Comparison of ENCODE assay signal across 24 cellular contexts in genomic region chr5:176601901-176602300, GRCh38. TPM values are rescaled to one million over a fixed set of nuclear protein-coding genes. Genes with fewer than 3 reads are reported as not detected.
DNase-seq lines count a peak whose midpoint lies in the region; FAIRE-seq and TF ChIP-seq lines count a peak whose summit lies in the region.
"Had no signal": no experiment of that assay in that cellular context is flagged by ENCODE, and none has a peak within 500 bp of the region (broad histone marks: within the 10 kb centered on the region; RNA-seq: fewer than 3 reads in every experiment).

No MANE protein-coding gene starts in this region.

- H3K4me1 ChIP-seq in H1 (replicated peaks in 1 of 4; ENCODE audit: control insufficient read depth in 3 of 4, insufficient read depth in 4 of 4, low read length in 3 of 4): peaks cover 0 to 3% (median 0%) of the 10 kb centered on the region in 4 experiments; a peak in 2 of 7 replicates

- H4K20me1 ChIP-seq in H1 (replicated peaks in 1 of 2; ENCODE audit: control insufficient read depth in 1 of 2, insufficient read depth in 2 of 2, low read length in 2 of 2): peaks cover 2 to 8% of the 10 kb centered on the region in 2 experiments

- no peaks in the 10 kb centered on the region for H3K79me2 ChIP-seq in H1 (ENCODE audit: control insufficient read depth in 1 of 2, insufficient read depth in 2 of 2, low read length in 2 of 2)

- BruUV-seq in MCF 10A (replicated peaks; lab: Mats Ljungman, UMichigan): no TSS peak

- POLR2A ChIA-PET in H1 (lab: Charles Lee; ENCODE audit: partially characterized antibody): interaction anchor here (1.0 kb wide), 1 partner anchor 13 kb away, joined by 3 read pairs; no protein-coding TSS in a partner anchor
- POLR2A ChIA-PET in MCF 10A (lab: Yijun Ruan, JAX): no interaction called here

- no peak overlapping the region for H3K27ac ChIP-seq in H1 (ENCODE audit: low read depth, low read length)
- H3K27ac ChIP-seq: 22Rv1, A549, C4-2B had no signal

- TF ChIP-seq POLR2A in H1 (IDR thresholded peaks at IDR 0.05; ENCODE audit: control extremely low read depth in 1 of 2, low read depth in 2 of 2, low read length in 2 of 2): no peak

- H2AK5ac ChIP-seq in H1 (ENCODE audit: low read depth, low read length): no peak overlapping the region

- no peak for TF ChIP-seq RAD21 in H1 (IDR thresholded peaks at IDR 0.05 in 1 of 2, conservative IDR thresholded peaks at IDR 0.05 in 1 of 2; ENCODE audit: low read depth in 2 of 2, low read length in 2 of 2)

- peaks cover 0 to 9% (median 3%) of the 10 kb centered on the region in 4 experiments; a peak in 3 of 7 replicates for H3K27me3 ChIP-seq in H1 (replicated peaks in 1 of 4; ENCODE audit: control insufficient read depth in 3 of 4, extremely low read depth in 1 of 4, insufficient read depth in 3 of 4, low read length in 3 of 4)

- H3K56ac ChIP-seq in H1 (replicated peaks; ENCODE audit: insufficient read length, low read depth, low read length): no peak overlapping the region

- H2BK5ac ChIP-seq in H1 (ENCODE audit: low read depth, low read length): no peak overlapping the region

- H3K27ac Mint-ChIP-seq in neural crest cell (ENCODE audit: unreplicated experiment) (peak overlapping the region; percentile 30), MCF 10A (ENCODE audit: low read depth, unreplicated experiment) (no peak overlapping the region)
- H3K27ac Mint-ChIP-seq: CD4-positive, alpha-beta T cell; GM23338; IgD-negative memory B cell had no signal

- no peak overlapping the region for H3K4me3 Mint-ChIP-seq in neural crest cell
- H3K4me3 Mint-ChIP-seq in MCF 10A (ENCODE audit: unreplicated experiment): no peak overlapping the region
- H3K4me3 Mint-ChIP-seq: CD4-positive, alpha-beta T cell; GM23338 had no signal

- H3K9ac ChIP-seq in H1 (replicated peaks in 1 of 4; ENCODE audit: extremely low read depth in 1 of 4, low read depth in 3 of 4, low read length in 3 of 4): no peak overlapping the region

- H4K8ac ChIP-seq in H1 (ENCODE audit: extremely low read depth, insufficient read depth, low read length): no peak overlapping the region

- no peak overlapping the region for H3K4me2 ChIP-seq in H1 (ENCODE audit: insufficient read depth in 1 of 2, low read depth in 2 of 2, low read length in 2 of 2)
- H3K4me2 ChIP-seq: A549, GM23338 had no signal

- CTCF ChIA-PET in H1 (lab: Charles Lee; ENCODE audit: partially characterized antibody) (interaction anchor here (0.6 to 2.2 kb wide), 2 partner anchors 29 to 55 kb away, joined by 3 to 9 read pairs; no protein-coding TSS in a partner anchor), MCF 10A (lab: Yijun Ruan, JAX) (interaction anchor here (0.5 to 1.2 kb wide), 2 partner anchors 19 to 23 kb away, joined by 4 read pairs; no protein-coding TSS in a partner anchor)

- no peak overlapping the region for H4K5ac ChIP-seq in H1 (ENCODE audit: insufficient read length, low read depth, low read length)

- H3K36me3 ChIP-seq in H1 (ENCODE audit: control insufficient read depth in 2 of 4, insufficient read depth in 4 of 4, low read length in 3 of 4): peaks cover 0 to 4% (median 0%) of the 10 kb centered on the region in 4 experiments; a peak in 1 of 8 replicates

- no peak overlapping the region for H2BK120ac ChIP-seq in H1 (replicated peaks; ENCODE audit: low read depth, low read length)

- H3K27me3 Mint-ChIP-seq in neural crest cell (ENCODE audit: low read depth) (no peaks in the 10 kb centered on the region), MCF 10A (ENCODE audit: insufficient read depth, unreplicated experiment) (no peaks in the 10 kb centered on the region)
- H3K27me3 Mint-ChIP-seq: CD4-positive, alpha-beta T cell; IgD-negative memory B cell had no signal

- no peak overlapping the region for H2BK20ac ChIP-seq in H1 (ENCODE audit: low read length)

- H3K4me1 Mint-ChIP-seq in neural crest cell (peaks cover 33% of the 10 kb centered on the region), MCF 10A (ENCODE audit: insufficient read depth, unreplicated experiment) (peaks cover 7% of the 10 kb centered on the region)

- H3K18ac ChIP-seq in H1 (ENCODE audit: extremely low read depth, low read length): no peak overlapping the region

- H4K91ac ChIP-seq in H1 (replicated peaks; ENCODE audit: insufficient read length, low read length): no peak overlapping the region

- no peak overlapping the region for H3K4ac ChIP-seq in H1 (replicated peaks; ENCODE audit: insufficient read length, low read depth, low read length)

- intact Hi-C loops in MCF 10A (cut with micrococcal nuclease): no loop called here

- H2BK15ac ChIP-seq in H1 (ENCODE audit: low read length): no peak overlapping the region

- H3K79me1 ChIP-seq in H1 (ENCODE audit: low read depth, low read length): no peaks in the 10 kb centered on the region

- H3K4me3 ChIP-seq in H1 (ENCODE audit: extremely low read depth in 1 of 4, insufficient read depth in 2 of 4, low read depth in 3 of 4, low read length in 4 of 4): no peak overlapping the region
- H3K4me3 ChIP-seq: A549, GM23338 had no signal

- H2BK12ac ChIP-seq in H1 (ENCODE audit: low read depth, low read length): 0 out of 2 replicates have a peak overlapping the region, but pooled peaks have one; percentile 17

- no peak overlapping the region for H2AFZ ChIP-seq in H1 (ENCODE audit: low read length)
- H2AFZ ChIP-seq: GM23338 had no signal

- H3K14ac ChIP-seq in H1 (ENCODE audit: insufficient read length): no peak overlapping the region

- peak; percentile 78 for DNase-seq in DMS 273 (lab: John Stamatoyannopoulos, UW; ENCODE audit: unreplicated experiment)
- DNase-seq in DMS 273 treated with DMSO at 0.1 percent for 48 hours (lab: John Stamatoyannopoulos, UW): no peak
- DNase-seq in NCI-H69 (lab: John Stamatoyannopoulos, UW): peak; percentile 72
- DNase-seq in H1 (ENCODE audit: low read depth in 1 of 2, low spot score in 2 of 2): no peak
- DNase-seq in neural crest cell (ENCODE audit: low read depth, low spot score): no peak
- no peak for DNase-seq in activated CD8-positive, alpha-beta memory T cell treated with anti-CD3 and anti-CD28 coated beads, Interleukin-2, amount 50 U/mL, for 48 hours
- no peak for DNase-seq in MCF 10A (ENCODE audit: unreplicated experiment)
- no peak for DNase-seq in NCI-H1694 (lab: John Stamatoyannopoulos, UW)
- DNase-seq: AML-193; Caco-2; CD4-positive, alpha-beta T cell; DMS79; GDM1; H7 had no signal

- no peaks in the 10 kb centered on the region for H3K9me3 Mint-ChIP-seq in neural crest cell
- no peaks in the 10 kb centered on the region for H3K9me3 Mint-ChIP-seq in MCF 10A (ENCODE audit: unreplicated experiment)
- H3K9me3 Mint-ChIP-seq: CD4-positive, alpha-beta T cell; IgD-negative memory B cell had no signal

- no peak for TF ChIP-seq EP300 in H1 (IDR thresholded peaks at IDR 0.05; ENCODE audit: borderline replicate concordance in 1 of 2, low read depth in 2 of 2, low read length in 2 of 2)

- TF ChIP-seq CTCF in H1 (IDR thresholded peaks at IDR 0.05; ENCODE audit: control extremely low read depth in 1 of 3, insufficient read depth in 1 of 3, low read depth in 1 of 3, low read length in 3 of 3) (no peak), neural crest cell (conservative IDR thresholded peaks at IDR 0.05) (no peak), MCF 10A (IDR thresholded peaks at IDR 0.05; ENCODE audit: unreplicated experiment) (no peak)

- no peak overlapping the region for H3K23ac ChIP-seq in H1 (ENCODE audit: insufficient read length)

- H3K9me3 ChIP-seq in H1 (ENCODE audit: insufficient read depth in 2 of 2, low read depth in 1 of 2, low read length in 1 of 2): no peaks in the 10 kb centered on the region
- H3K9me3 ChIP-seq: A549, Caco-2 had no signal

- peaks cover under 1% of the 10 kb centered on the region; the same call in 1 of the 2 replicates for H3K23me2 ChIP-seq in H1 (ENCODE audit: low read depth, low read length)

- WGBS in H1 (ENCODE audit: extremely low coverage in 1 of 2, insufficient coverage in 1 of 2, insufficient read length in 1 of 2, insufficient replicate concordance in 2 of 2, low coverage in 1 of 2, low lambda C conversion rate in 2 of 2, missing lambda C conversion rate in 1 of 2), 2 experiments: 79% methylated on average over 11 of the region's 11 CpGs; no CpG with 5 or more reads in 1 of the 2 experiments

- FAIRE-seq in H1 (lab: Jason Lieb, UNC): no peak
- FAIRE-seq: A549, GM12892, GM18507, HepG2 had no signal

- H3K36me3 Mint-ChIP-seq in neural crest cell (ENCODE audit: low read depth) (peaks cover 4% of the 10 kb centered on the region), MCF 10A (ENCODE audit: insufficient read depth, unreplicated experiment) (no peaks in the 10 kb centered on the region)

RNA-seq across cellular contexts. Expression of gene GPRIN1, which starts 8.1 kb away (rescaled TPM):
- 12.0 and 12.8 TPM in 2 replicates for total RNA-seq in H1 (2021; fragmentation: NEBNext Ultra II Directional; extraction: Animal tissue kit (Norgen Biotek cat#: 25700))
- polyA plus RNA-seq in H1 (2011; rRNA removed): 3.3 TPM in 2 replicates
- polyA plus RNA-seq in H1 (2011; cell fraction: cytosol; rRNA removed): 3.3 TPM
- polyA plus RNA-seq in H1 (2011; cell fraction: nucleus; rRNA removed): 4.2 TPM
- polyA plus RNA-seq in H1 (2012, experiment 1 of 2): 7.7 to 10.1 TPM (median 8.3 TPM) in 4 replicates
- 9.6 TPM for polyA plus RNA-seq in H1 (2012, experiment 2 of 2)
- polyA plus RNA-seq in H1 (2013, experiment 1 of 2): 8.3 TPM
- 8.3 TPM for polyA plus RNA-seq in H1 (2013, experiment 2 of 2)
- polyA minus RNA-seq in H1 (2011; rRNA and poly(A)+ RNA removed): 3.9 and 5.1 TPM in 2 replicates
- 6.2 TPM for polyA minus RNA-seq in H1 (2011; cell fraction: cytosol; rRNA and poly(A)+ RNA removed)
- polyA minus RNA-seq in H1 (2011; cell fraction: nucleus; rRNA and poly(A)+ RNA removed): 5.3 TPM
- total RNA-seq in neural crest cell (35.9 and 39.0 TPM in 2 replicates), MCF 10A (2022) (3.0 and 3.7 TPM in 2 replicates)

RNA-seq across cellular contexts. Expression of gene SNCB, which starts 28.4 kb away (rescaled TPM):
- total RNA-seq in H1 (2021; fragmentation: NEBNext Ultra II Directional; extraction: Animal tissue kit (Norgen Biotek cat#: 25700)): 5.9 and 6.9 TPM in 2 replicates
- 4.2 and 8.9 TPM in 2 replicates for polyA plus RNA-seq in H1 (2011; rRNA removed)
- 5.6 TPM for polyA plus RNA-seq in H1 (2011; cell fraction: cytosol; rRNA removed)
- 4.7 TPM for polyA plus RNA-seq in H1 (2011; cell fraction: nucleus; rRNA removed)
- 4.3 to 7.8 TPM (median 6.9 TPM) in 4 replicates for polyA plus RNA-seq in H1 (2012, experiment 1 of 2)
- 8.0 TPM for polyA plus RNA-seq in H1 (2012, experiment 2 of 2)
- 6.2 TPM for polyA plus RNA-seq in H1 (2013, experiment 1 of 2)
- 5.8 TPM for polyA plus RNA-seq in H1 (2013, experiment 2 of 2)
- polyA minus RNA-seq in H1 (2011; rRNA and poly(A)+ RNA removed): 0.41 and 0.54 TPM in 2 replicates
- polyA minus RNA-seq in H1 (2011; cell fraction: cytosol; rRNA and poly(A)+ RNA removed): 3.1 TPM
- 2.5 TPM for polyA minus RNA-seq in H1 (2011; cell fraction: nucleus; rRNA and poly(A)+ RNA removed)
- total RNA-seq in neural crest cell (0.40 and 0.96 TPM in 2 replicates), MCF 10A (2022) (not detected in 2 replicates)
- total RNA-seq: Caco-2; CD4-positive, alpha-beta T cell; HepG2 had no signal
- polyA plus RNA-seq: BJ, HepG2, IgD-negative memory B cell had no signal

RNA-seq across cellular contexts. Expression of gene EIF4E1B, which starts 28.6 kb away (rescaled TPM):
- 0.63 and 0.97 TPM in 2 replicates for total RNA-seq in H1 (2021; fragmentation: NEBNext Ultra II Directional; extraction: Animal tissue kit (Norgen Biotek cat#: 25700))
- 1.3 and 1.9 TPM in 2 replicates for polyA plus RNA-seq in H1 (2011; rRNA removed)
- 3.3 TPM for polyA plus RNA-seq in H1 (2011; cell fraction: cytosol; rRNA removed)
- 4.1 TPM for polyA plus RNA-seq in H1 (2011; cell fraction: nucleus; rRNA removed)
- 2.1 to 3.5 TPM (median 2.7 TPM) in 4 replicates for polyA plus RNA-seq in H1 (2012, experiment 1 of 2)
- 1.1 TPM for polyA plus RNA-seq in H1 (2012, experiment 2 of 2)
- polyA plus RNA-seq in H1 (2013, experiment 1 of 2): 0.53 TPM
- polyA plus RNA-seq in H1 (2013, experiment 2 of 2): 0.77 TPM
- polyA minus RNA-seq in H1 (2011; rRNA and poly(A)+ RNA removed): 0.54 and 0.80 TPM in 2 replicates
- polyA minus RNA-seq in H1 (2011; cell fraction: cytosol; rRNA and poly(A)+ RNA removed): not detected
- 1.00 TPM for polyA minus RNA-seq in H1 (2011; cell fraction: nucleus; rRNA and poly(A)+ RNA removed)
- total RNA-seq in neural crest cell (not detected in 2 replicates), MCF 10A (2022) (not detected in 2 replicates)
- total RNA-seq: Caco-2; CD4-positive, alpha-beta T cell; Daoy; HepG2 had no signal
- polyA plus RNA-seq: A549, BJ, GM23338, HepG2, IgD-negative memory B cell had no signal

RNA-seq across cellular contexts. Expression of gene TSPAN17, which starts 45.4 kb away (rescaled TPM):
- total RNA-seq in H1 (2021; fragmentation: NEBNext Ultra II Directional; extraction: Animal tissue kit (Norgen Biotek cat#: 25700)): 53.7 and 54.7 TPM in 2 replicates
- polyA plus RNA-seq in H1 (2011; rRNA removed): 41.5 and 54.8 TPM in 2 replicates
- polyA plus RNA-seq in H1 (2011; cell fraction: cytosol; rRNA removed): 55.9 TPM
- 75.9 TPM for polyA plus RNA-seq in H1 (2011; cell fraction: nucleus; rRNA removed)
- polyA plus RNA-seq in H1 (2012, experiment 1 of 2): 34.3 to 51.2 TPM (median 49.7 TPM) in 4 replicates
- 65.9 TPM for polyA plus RNA-seq in H1 (2012, experiment 2 of 2)
- 29.8 TPM for polyA plus RNA-seq in H1 (2013, experiment 1 of 2)
- polyA plus RNA-seq in H1 (2013, experiment 2 of 2): 33.1 TPM
- polyA minus RNA-seq in H1 (2011; rRNA and poly(A)+ RNA removed): 50.7 and 74.4 TPM in 2 replicates
- 32.1 TPM for polyA minus RNA-seq in H1 (2011; cell fraction: cytosol; rRNA and poly(A)+ RNA removed)
- polyA minus RNA-seq in H1 (2011; cell fraction: nucleus; rRNA and poly(A)+ RNA removed): 29.1 TPM
- total RNA-seq in neural crest cell (38.8 and 40.9 TPM in 2 replicates), MCF 10A (2022) (36.7 and 47.5 TPM in 2 replicates)

RNA-seq across cellular contexts. Expression of gene CDHR2, which starts 52.8 kb away (rescaled TPM):
- total RNA-seq in H1 (2021; fragmentation: NEBNext Ultra II Directional; extraction: Animal tissue kit (Norgen Biotek cat#: 25700)): 0.43 and 0.69 TPM in 2 replicates
- 0.02 and 0.06 TPM in 2 replicates for polyA plus RNA-seq in H1 (2011; rRNA removed)
- polyA plus RNA-seq in H1 (2011; cell fraction: cytosol; rRNA removed): 0.04 TPM
- 0.26 TPM for polyA plus RNA-seq in H1 (2011; cell fraction: nucleus; rRNA removed)
- polyA plus RNA-seq in H1 (2012, experiment 1 of 2): 0.08 to 0.52 TPM (median 0.25 TPM) in 3 of 4 replicates, not detected in the other
- polyA plus RNA-seq in H1 (2012, experiment 2 of 2): not detected
- 0.04 TPM for polyA plus RNA-seq in H1 (2013, experiment 1 of 2)
- polyA plus RNA-seq in H1 (2013, experiment 2 of 2): 0.02 TPM
- polyA minus RNA-seq in H1 (2011; rRNA and poly(A)+ RNA removed): 0.06 and 0.17 TPM in 2 replicates
- polyA minus RNA-seq in H1 (2011; cell fraction: cytosol; rRNA and poly(A)+ RNA removed): not detected
- 0.50 TPM for polyA minus RNA-seq in H1 (2011; cell fraction: nucleus; rRNA and poly(A)+ RNA removed)
- total RNA-seq in neural crest cell: not detected in 2 replicates
- total RNA-seq in MCF 10A (2022): 0.09 and 0.39 TPM in 2 replicates
- total RNA-seq: Daoy, GM23338 had no signal
- polyA plus RNA-seq: BJ, GM23338, IgD-negative memory B cell had no signal

Comparison
In these comparisons a context has a peak if more than half of its experiments do, and no peak if none do; other contexts are left out.
1. DNase-seq: peak in DMS 273 (single experiment) and NCI-H69 (single experiment); none in DMS 273 treated with DMSO at 0.1 percent for 48 hours (single experiment), H1 (0 of 2), neural crest cell (single experiment), activated CD8-positive, alpha-beta memory T cell treated with anti-CD3 and anti-CD28 coated beads, Interleukin-2, amount 50 U/mL, for 48 hours (single experiment), MCF 10A (single experiment) and NCI-H1694 (single experiment).